Comparison of ENCODE assay signal across 22 cellular contexts in genomic region chr2:157923598-157923997, GRCh38. TPM values are rescaled to one million over a fixed set of nuclear protein-coding genes. Genes with fewer than 3 reads are reported as not detected.
DNase-seq lines count a peak whose midpoint lies in the region; ATAC-seq, FAIRE-seq and TF ChIP-seq lines count a peak whose summit lies in the region.
"Had no signal": no experiment of that assay in that cellular context is flagged by ENCODE, and none has a peak within 500 bp of the region (broad histone marks: within the 10 kb centered on the region; RNA-seq: fewer than 3 reads in every experiment).

No MANE protein-coding gene starts in this region.

- H3K27ac ChIP-seq in smooth muscle cell (ENCODE audit: low read depth), result no peak overlapping the region
- no peak overlapping the region for H3K27ac ChIP-seq in small intestine (ENCODE audit: low read depth in 1 of 2, low read length in 1 of 2)
- H3K27ac ChIP-seq: 22Rv1, A549, C4-2B, HL-60 had no signal

- H3K79me2 ChIP-seq in smooth muscle cell (ENCODE audit: low read depth), result no peaks in the 10 kb centered on the region

- no peaks in the 10 kb centered on the region for H4K20me1 ChIP-seq in smooth muscle cell (ENCODE audit: low read depth)

- H3K4me1 ChIP-seq in smooth muscle cell (ENCODE audit: low read depth), result no peaks in the 10 kb centered on the region
- H3K4me1 ChIP-seq in small intestine (ENCODE audit: control insufficient read depth in 2 of 2, insufficient read depth in 1 of 2, low read depth in 1 of 2, low read length in 1 of 2), result no peaks in the 10 kb centered on the region
- H3K4me1 ChIP-seq: A549, Caco-2 had no signal

- WGBS in smooth muscle cell (ENCODE audit: low lambda C conversion rate), result 28% methylated on average over 4 of the region's 4 CpGs
- WGBS in small intestine, 3 donors, result 69 to 77% (median 75%) methylated on average over 4 of the region's 4 CpGs

- no peak overlapping the region for H3K4me2 ChIP-seq in smooth muscle cell
- H3K4me2 ChIP-seq: A549 had no signal

- TF ChIP-seq CTCF in choroid plexus epithelial cell (conservative IDR thresholded peaks at IDR 0.05; ENCODE audit: low read depth, low read length) (no peak), smooth muscle cell (IDR thresholded peaks at IDR 0.05; ENCODE audit: borderline replicate concordance, insufficient read depth, poor library complexity, severe bottlenecking) (no peak)

- no peak for ATAC-seq in HG03196 (IDR thresholded peaks at IDR 0.05; ENCODE audit: unreplicated experiment)
- ATAC-seq: A549, HepG2 had no signal

- no peak overlapping the region for H3K9ac ChIP-seq in smooth muscle cell (ENCODE audit: low read depth)

- DNase-seq in GM19239 (ENCODE audit: insufficient read length, low spot score), result no peak
- DNase-seq in LHCN-M2 (ENCODE audit: low read depth), result peak; percentile 1
- peak; percentile 9 for DNase-seq in choroid plexus epithelial cell (ENCODE audit: low read depth)
- DNase-seq in smooth muscle cell (lab: John Stamatoyannopoulos, UW; ENCODE audit: unreplicated experiment), result no peak
- DNase-seq in small intestine, result no peak
- no peak for DNase-seq in stimulated activated CD4-positive, alpha-beta T cell treated with anti-CD3 and anti-CD28 coated beads, Interleukin-1b, Interleukin-23, amount 100 ng/mL, for 48 hours
- DNase-seq: AML-193; Caco-2; CD4-positive, alpha-beta T cell; GOT3; H7; KG1 had no signal

- H3K36me3 ChIP-seq in smooth muscle cell (ENCODE audit: low read depth) (no peaks in the 10 kb centered on the region), small intestine (ENCODE audit: control insufficient read depth in 2 of 2, insufficient read depth in 2 of 2, low read length in 2 of 2) (no peaks in the 10 kb centered on the region)

- H3K4me3 ChIP-seq in choroid plexus epithelial cell (ENCODE audit: low read depth, low read length), result no peak overlapping the region
- no peak overlapping the region for H3K4me3 ChIP-seq in smooth muscle cell
- no peak overlapping the region for H3K4me3 ChIP-seq in small intestine (ENCODE audit: low read depth in 1 of 2, low read length in 2 of 2)
- H3K4me3 ChIP-seq: A549 had no signal

- peak overlapping the region; percentile 61 for H2AFZ ChIP-seq in smooth muscle cell (ENCODE audit: low read depth)

- H3K27me3 ChIP-seq in smooth muscle cell (ENCODE audit: low read depth) (no peaks in the 10 kb centered on the region), small intestine (ENCODE audit: control insufficient read depth in 2 of 2, insufficient read depth in 2 of 2, low read length in 2 of 2) (no peaks in the 10 kb centered on the region)

- FAIRE-seq in GM19239 (lab: Jason Lieb, UNC) (peak; percentile 53), small intestine (lab: Jason Lieb, UNC) (no peak)
- FAIRE-seq: A549, D721Med, G401.6, GM12891, HepG2, HTR-8/SVneo had no signal

- no peaks in the 10 kb centered on the region for H3F3A ChIP-seq in smooth muscle cell (ENCODE audit: low read depth)

- no peaks in the 10 kb centered on the region for H3K9me3 ChIP-seq in smooth muscle cell (replicated peaks; ENCODE audit: low read depth)
- H3K9me3 ChIP-seq in small intestine (ENCODE audit: control insufficient read depth, low read depth), result no peaks in the 10 kb centered on the region
- H3K9me3 ChIP-seq: A549, Caco-2 had no signal

RNA-seq across cellular contexts. Expression of gene ACVR1, which starts 47.5 kb away (rescaled TPM):
- total RNA-seq in LHCN-M2 (2014; rRNA removed), result 19.7 and 30.3 TPM in 2 replicates
- polyA plus RNA-seq in LHCN-M2 (2012), result 21.5 TPM
- 22.0 and 32.7 TPM in 2 replicates for total RNA-seq in smooth muscle cell
- polyA plus RNA-seq in smooth muscle cell, result 26.8 and 27.2 TPM in 2 replicates
- 10 to 100 TPM in 1 of 3 donors, 1 to 10 TPM in 2; 2.2 to 12.4 (median 4.3) TPM for polyA plus RNA-seq in small intestine

Comparison
In these comparisons a context has a peak if more than half of its experiments do, and no peak if none do; other contexts are left out.
1. DNase-seq: peak in LHCN-M2 (single experiment) and choroid plexus epithelial cell (single experiment); none in GM19239 (single experiment), smooth muscle cell (single experiment), small intestine (single experiment) and stimulated activated CD4-positive, alpha-beta T cell treated with anti-CD3 and anti-CD28 coated beads, Interleukin-1b, Interleukin-23, amount 100 ng/mL, for 48 hours (single experiment).